9 cellular contexts compared by ENCODE assay signal in the genomic region with DNA sequence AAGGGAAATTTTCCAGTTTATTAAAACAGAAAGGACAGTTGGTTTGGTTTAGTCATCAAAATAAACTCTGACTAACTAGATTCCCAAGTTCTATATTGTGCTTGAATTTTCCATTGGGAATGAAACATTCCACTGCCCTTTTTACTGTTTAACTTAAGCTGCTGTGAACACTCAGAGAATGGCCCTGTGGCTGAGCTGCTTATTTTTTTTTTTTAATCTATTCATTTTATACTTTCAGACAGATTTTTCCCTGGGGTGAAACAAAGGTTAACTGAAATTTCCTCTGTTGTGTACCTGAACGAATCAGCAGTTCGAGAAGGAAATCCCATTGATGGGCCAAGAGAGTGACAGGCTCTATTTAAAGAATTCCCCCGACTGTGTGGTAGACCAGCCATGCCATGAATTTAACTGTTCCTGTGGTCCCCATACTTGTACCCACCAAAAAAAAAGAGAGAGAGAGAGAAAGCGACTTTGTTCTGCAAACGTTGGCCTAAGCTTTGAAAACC.
A peak's percentile ranks its signal among the peaks of the same experiment; 100 is the strongest.
DNase-seq lines count a peak whose midpoint lies in the region; ATAC-seq and TF ChIP-seq lines count a peak whose summit lies in the region.
"Had no signal": no experiment of that assay in that cellular context is flagged by ENCODE, and none has a peak within 500 bp of the region (broad histone marks: within the 10 kb centered on the region; RNA-seq: fewer than 3 reads in every experiment).

No MANE protein-coding gene starts in this region.

- WGBS in H9 (ENCODE audit: extremely low coverage, insufficient read length, low lambda C conversion rate), result no CpG with 5 or more reads among the region's 5 CpGs

- no TSS peak for BruUV-seq in A673 (replicated peaks; lab: Mats Ljungman, UMichigan)

- no peaks in the 10 kb centered on the region for H3K79me1 ChIP-seq in H9 (ENCODE audit: insufficient read depth, low read depth, low read length, poor library complexity, severe bottlenecking)

- H3K9me3 ChIP-seq in A673 (ENCODE audit: low read depth, low read length, poor library complexity, severe bottlenecking) (no peaks in the 10 kb centered on the region), H9 (ENCODE audit: control insufficient read depth, low read depth, low read length) (no peaks in the 10 kb centered on the region)

- no peaks in the 10 kb centered on the region for H3K23me2 ChIP-seq in H9 (ENCODE audit: insufficient read length, low read depth, low read length, poor library complexity, severe bottlenecking)

- H2AK5ac ChIP-seq in H9 (ENCODE audit: insufficient read length, low read length), result no peak overlapping the region

- 0 out of 5 replicates have a peak overlapping the region, but pooled peaks of 1 of the 2 experiments have one; percentile 5 for H3K4me3 Mint-ChIP-seq in H9

- H2BK20ac ChIP-seq in H9 (ENCODE audit: low read depth, low read length, poor library complexity, severe bottlenecking), result no peak overlapping the region

- ATAC-seq in GM18907 (IDR thresholded peaks at IDR 0.05; ENCODE audit: unreplicated experiment), result peak; percentile 63
- no peak for ATAC-seq in left colon
- ATAC-seq in omental fat pad (ENCODE audit: low FRiP score), result no peak

- H2BK12ac ChIP-seq in H9 (ENCODE audit: insufficient read length, low read depth, low read length), result no peak overlapping the region

- no peak overlapping the region for H2BK5ac ChIP-seq in H9 (ENCODE audit: insufficient read length, low read length)

- no peaks in the 10 kb centered on the region for H3K36me3 Mint-ChIP-seq in H9 (ENCODE audit: insufficient read depth in 1 of 3, low read depth in 3 of 3)

- H3K9ac ChIP-seq in H9 (ENCODE audit: extremely low read depth, insufficient read length, low read length), result no peak overlapping the region

- H3K14ac ChIP-seq in H9 (ENCODE audit: insufficient read depth, low read length), result no peak overlapping the region

- H3K4me1 Mint-ChIP-seq in H9, result peaks cover 12 to 17% of the 10 kb centered on the region in 2 experiments

- CTCF ChIA-PET in A673 (lab: Charles Lee), result no interaction called here

- H2BK120ac ChIP-seq in H9 (ENCODE audit: low read depth, low read length, poor library complexity, severe bottlenecking), result no peak overlapping the region

- no peak overlapping the region for H3T11ph ChIP-seq in H9 (ENCODE audit: low read length)

- H4K8ac ChIP-seq in H9 (replicated peaks; ENCODE audit: insufficient read length, low read depth, low read length), result no peak overlapping the region

- H2AFZ ChIP-seq in H9 (ENCODE audit: low read length), result no peak overlapping the region

- H3K79me2 ChIP-seq in H9 (ENCODE audit: insufficient read depth, low read length), result no peaks in the 10 kb centered on the region

- no peaks in the 10 kb centered on the region; a peak in 1 of 5 replicates for H3K9me3 Mint-ChIP-seq in H9

- POLR2A ChIA-PET in A673 (lab: Charles Lee; ENCODE audit: low non-redundant PET), result no interaction called here

- no peaks in the 10 kb centered on the region for H3K36me3 ChIP-seq in A673 (ENCODE audit: insufficient read depth, low read length, poor library complexity, severe bottlenecking)

- H3K4me3 ChIP-seq in A673 (ENCODE audit: low read depth, low read length, poor library complexity, severe bottlenecking) (no peak overlapping the region), fibroblast of mammary gland (ENCODE audit: control insufficient read depth, low read depth, low read length) (no peak overlapping the region)

- no peaks in the 10 kb centered on the region for H4K20me1 ChIP-seq in H9 (ENCODE audit: control insufficient read depth, insufficient read depth, insufficient read length)

- H4K91ac ChIP-seq in H9 (ENCODE audit: insufficient read length, low read depth, low read length), result no peak overlapping the region

- intact Hi-C loops in A673 (cut with micrococcal nuclease; ENCODE audit: unreplicated experiment) (no loop called here), left colon (cut with DNase I, micrococcal nuclease) (no loop called here)

- no peak overlapping the region for H3K4ac ChIP-seq in H9 (ENCODE audit: low read depth, low read length)

- no peak overlapping the region for H3K4me2 ChIP-seq in H9 (ENCODE audit: insufficient read depth, insufficient read length, low read length)

- no peak for DNase-seq in A673 (ENCODE audit: low spot score)
- peak; percentile 14 for DNase-seq in NCI-H460 (ENCODE audit: extremely low read depth, low read depth)
- peak; percentile 73 for DNase-seq in fibroblast of mammary gland (ENCODE audit: low read depth)
- DNase-seq in NCI-H2171 treated with DMSO at 0.1 percent for 48 hours (lab: John Stamatoyannopoulos, UW), result no peak
- no peak for DNase-seq in left colon
- DNase-seq in omental fat pad (ENCODE audit: low spot score), result no peak
- no peak for DNase-seq in H9
- DNase-seq: activated CD4-positive, alpha-beta T cell treated with anti-CD3 and anti-CD28 coated beads, Interleukin-2, amount 50 U/mL, for 4 hours had no signal

- TF ChIP-seq CTCF in A673 (conservative IDR thresholded peaks at IDR 0.05; ENCODE audit: low read depth, low read length), result no peak
- TF ChIP-seq CTCF in fibroblast of mammary gland (conservative IDR thresholded peaks at IDR 0.05; ENCODE audit: control insufficient read depth, insufficient read depth, low read depth, low read length), result no peak
- no peak for TF ChIP-seq CTCF in omental fat pad (IDR thresholded peaks at IDR 0.05)
- TF ChIP-seq CTCF in H9 (conservative IDR thresholded peaks at IDR 0.05), result no peak

- H3K27me3 ChIP-seq in A673 (replicated peaks; ENCODE audit: insufficient read depth, low read depth, low read length, poor library complexity) (no peaks in the 10 kb centered on the region), H9 (ENCODE audit: insufficient read depth, low read length) (no peaks in the 10 kb centered on the region)

- H3K23ac ChIP-seq in H9 (ENCODE audit: insufficient read length, low read depth, low read length), result no peak overlapping the region

- H3K56ac ChIP-seq in H9 (ENCODE audit: insufficient read length, low read depth, low read length), result no peak overlapping the region

- H3K4me1 ChIP-seq in A673 (ENCODE audit: insufficient read depth, low read length, poor library complexity, severe bottlenecking) (peaks cover 21% of the 10 kb centered on the region), H9 (ENCODE audit: insufficient read depth, low read length) (no peaks in the 10 kb centered on the region)

- no peak overlapping the region for H2BK15ac ChIP-seq in H9 (ENCODE audit: low read depth, low read length)

- no peak overlapping the region for H3K18ac ChIP-seq in H9 (ENCODE audit: insufficient read length, low read depth, low read length)

- H3K27me3 Mint-ChIP-seq in H9 (ENCODE audit: low read depth), result no peaks in the 10 kb centered on the region

- no peak overlapping the region for H4K5ac ChIP-seq in H9 (ENCODE audit: insufficient read length, low read depth, low read length)

- H3K27ac ChIP-seq in A673 (ENCODE audit: low read depth, low read length, poor library complexity, severe bottlenecking) (peak overlapping the region; percentile 69), H9 (ENCODE audit: insufficient read length, low read depth, low read length) (no peak overlapping the region)

- peak overlapping the region in 1 of 3 experiments; percentile 55; a peak in 2 of 7 replicates for H3K27ac Mint-ChIP-seq in H9

Comparison
In these comparisons a context has a peak if more than half of its experiments do, and no peak if none do; other contexts are left out.
1. DNase-seq: peak in NCI-H460 (single experiment) and fibroblast of mammary gland (single experiment); none in A673 (single experiment), NCI-H2171 treated with DMSO at 0.1 percent for 48 hours (single experiment), left colon (0 of 2), omental fat pad (single experiment) and H9 (single experiment).